Comparison of ENCODE assay signal across 16 cellular contexts in genomic region chr15:57550640-57551039, GRCh38. TPM values are rescaled to one million over a fixed set of nuclear protein-coding genes. Genes with fewer than 3 reads are reported as not detected.
DNase-seq lines count a peak whose midpoint lies in the region; TF ChIP-seq lines count a peak whose summit lies in the region.
"Had no signal": no experiment of that assay in that cellular context is flagged by ENCODE, and none has a peak within 500 bp of the region (broad histone marks: within the 10 kb centered on the region; RNA-seq: fewer than 3 reads in every experiment).

No MANE protein-coding gene starts in this region.

- no peaks in the 10 kb centered on the region for H3K79me1 ChIP-seq in mesenchymal stem cell (replicated peaks; ENCODE audit: low read length, poor library complexity, severe bottlenecking)

- H2BK5ac ChIP-seq in mesenchymal stem cell (ENCODE audit: low read depth, low read length, poor library complexity, severe bottlenecking) = no peak overlapping the region

- H3K36me3 ChIP-seq in mesenchymal stem cell (ENCODE audit: control insufficient read depth in 1 of 2, insufficient read depth in 2 of 2, low read depth in 1 of 2, low read length in 2 of 2) (peaks cover 0 to 57% of the 10 kb centered on the region in 2 experiments), suprapubic skin (peaks cover 19% of the 10 kb centered on the region)
- no peaks in the 10 kb centered on the region for H3K36me3 ChIP-seq in CD8-positive, alpha-beta memory T cell (ENCODE audit: insufficient read depth, low read length)

- no peak for TF ChIP-seq CTCF in epithelial cell of esophagus (IDR thresholded peaks at IDR 0.05; ENCODE audit: insufficient read depth, low read depth, low read length, missing control alignments)
- TF ChIP-seq CTCF in suprapubic skin (IDR thresholded peaks at IDR 0.05) = no peak
- TF ChIP-seq CTCF in GM13977 (IDR thresholded peaks at IDR 0.05; ENCODE audit: extremely low read depth, insufficient read depth, missing control alignments) = no peak

- H3K9ac ChIP-seq in mesenchymal stem cell (ENCODE audit: low read length) = no peak overlapping the region

- H4K8ac ChIP-seq in mesenchymal stem cell (ENCODE audit: low read length) = no peak overlapping the region

- no peak overlapping the region for H3K14ac ChIP-seq in mesenchymal stem cell (ENCODE audit: low read length in 2 of 2)

- H3K4me1 ChIP-seq in mesenchymal stem cell (ENCODE audit: control insufficient read depth, insufficient read depth, low read depth, low read length) = peaks cover 30% of the 10 kb centered on the region
- H3K4me1 ChIP-seq in suprapubic skin = peaks cover 21% of the 10 kb centered on the region
- no peaks in the 10 kb centered on the region for H3K4me1 ChIP-seq in CD8-positive, alpha-beta memory T cell (ENCODE audit: insufficient read depth, low read length)

- H2AK5ac ChIP-seq in mesenchymal stem cell (ENCODE audit: low read length, severe bottlenecking) = peak overlapping the region; percentile 95

- TF ChIP-seq EP300 in suprapubic skin (IDR thresholded peaks at IDR 0.05) = no peak

- WGBS in mesenchymal stem cell = 93% methylated on average over 4 of the region's 4 CpGs
- 55% methylated on average over 4 of the region's 4 CpGs for WGBS in suprapubic skin

- H3K9me3 ChIP-seq in mesenchymal stem cell (ENCODE audit: control insufficient read depth, low read length) = no peaks in the 10 kb centered on the region
- H3K9me3 ChIP-seq in suprapubic skin = no peaks in the 10 kb centered on the region
- no peaks in the 10 kb centered on the region for H3K9me3 ChIP-seq in CD8-positive, alpha-beta memory T cell (ENCODE audit: low read length)

- H2BK120ac ChIP-seq in mesenchymal stem cell (ENCODE audit: low read depth, low read length) = peak overlapping the region; percentile 96

- no peak overlapping the region for H3K27ac Mint-ChIP-seq in T-helper 2 cell treated with Interferon-gamma antibody and Interleukin-4, amounts not matched to agents 5 μg/mL and 100 μg/mL, for 36 hours
- H3K27ac Mint-ChIP-seq in CD8-positive, alpha-beta memory T cell = no peak overlapping the region
- H3K27ac Mint-ChIP-seq: CD8-positive, alpha-beta T cell; immature natural killer cell had no signal

- H3K36me3 Mint-ChIP-seq in T-helper 2 cell treated with Interferon-gamma antibody and Interleukin-4, amounts not matched to agents 5 μg/mL and 100 μg/mL, for 36 hours (ENCODE audit: low read depth) = no peaks in the 10 kb centered on the region
- H3K36me3 Mint-ChIP-seq in CD8-positive, alpha-beta memory T cell = no peaks in the 10 kb centered on the region
- H3K36me3 Mint-ChIP-seq: CD8-positive, alpha-beta T cell; immature natural killer cell had no signal

- no peaks in the 10 kb centered on the region for H3K9me3 Mint-ChIP-seq in T-helper 2 cell treated with Interferon-gamma antibody and Interleukin-4, amounts not matched to agents 5 μg/mL and 100 μg/mL, for 36 hours
- H3K9me3 Mint-ChIP-seq in CD8-positive, alpha-beta memory T cell = no peaks in the 10 kb centered on the region
- H3K9me3 Mint-ChIP-seq: CD8-positive, alpha-beta T cell; immature natural killer cell had no signal

- CTCF ChIA-PET in CD8-positive, alpha-beta memory T cell (lab: Charles Lee) = interaction anchor here (1.2 kb wide), 1 partner anchor 9 kb away, joined by 4 read pairs; no protein-coding TSS in a partner anchor

- H4K91ac ChIP-seq in mesenchymal stem cell (ENCODE audit: low read length) = no peak overlapping the region

- no peaks in the 10 kb centered on the region for H3K4me1 Mint-ChIP-seq in T-helper 2 cell treated with Interferon-gamma antibody and Interleukin-4, amounts not matched to agents 5 μg/mL and 100 μg/mL, for 36 hours (ENCODE audit: low read depth)
- no peaks in the 10 kb centered on the region for H3K4me1 Mint-ChIP-seq in CD8-positive, alpha-beta memory T cell
- H3K4me1 Mint-ChIP-seq: immature natural killer cell had no signal

- peaks cover 0 to 11% of the 10 kb centered on the region in 2 experiments for H3K27me3 ChIP-seq in mesenchymal stem cell (ENCODE audit: control insufficient read depth in 1 of 2, insufficient read depth in 1 of 2, low read length in 2 of 2)
- H3K27me3 ChIP-seq in suprapubic skin = no peaks in the 10 kb centered on the region
- H3K27me3 ChIP-seq in CD8-positive, alpha-beta memory T cell (ENCODE audit: insufficient read depth, low read length, poor library complexity, severe bottlenecking) = no peaks in the 10 kb centered on the region

- no peak for TF ChIP-seq POLR2A in suprapubic skin (IDR thresholded peaks at IDR 0.05)

- no peak overlapping the region for H3K4me3 Mint-ChIP-seq in T-helper 2 cell treated with Interferon-gamma antibody and Interleukin-4, amounts not matched to agents 5 μg/mL and 100 μg/mL, for 36 hours
- no peak overlapping the region for H3K4me3 Mint-ChIP-seq in CD8-positive, alpha-beta memory T cell
- H3K4me3 Mint-ChIP-seq: CD8-positive, alpha-beta T cell; immature natural killer cell had no signal

- H2BK12ac ChIP-seq in mesenchymal stem cell (ENCODE audit: low read length in 2 of 2) = no peak overlapping the region

- no peak overlapping the region for H3K4me3 ChIP-seq in epithelial cell of esophagus (ENCODE audit: low read length)
- no peak overlapping the region for H3K4me3 ChIP-seq in mesenchymal stem cell (ENCODE audit: insufficient read depth in 1 of 2, low read depth in 1 of 2, low read length in 2 of 2)
- no peak overlapping the region for H3K4me3 ChIP-seq in suprapubic skin
- no peak overlapping the region for H3K4me3 ChIP-seq in CD8-positive, alpha-beta memory T cell (ENCODE audit: low read length)

- no peak overlapping the region for H3K4me2 ChIP-seq in mesenchymal stem cell (ENCODE audit: low read length, poor library complexity, severe bottlenecking)

- no peak overlapping the region for H2AFZ ChIP-seq in mesenchymal stem cell (ENCODE audit: low read depth, low read length)

- H3K23ac ChIP-seq in mesenchymal stem cell (ENCODE audit: low read length in 2 of 2) = no peak overlapping the region

- H3K27me3 Mint-ChIP-seq in T-helper 2 cell treated with Interferon-gamma antibody and Interleukin-4, amounts not matched to agents 5 μg/mL and 100 μg/mL, for 36 hours (ENCODE audit: low read depth) = no peaks in the 10 kb centered on the region
- peaks cover 8 to 29% of the 10 kb centered on the region in 2 donors for H3K27me3 Mint-ChIP-seq in CD8-positive, alpha-beta memory T cell

- DNase-seq in MV-4-11 (lab: John Stamatoyannopoulos, UW) (peak; percentile 37), epithelial cell of esophagus (ENCODE audit: low read depth) (peak; percentile 30), mesenchymal stem cell (no peak), suprapubic skin (ENCODE audit: low spot score in 2 of 2) (no peak), AG08395 (ENCODE audit: low spot score) (no peak), GM13977 (ENCODE audit: low spot score) (no peak)
- no peak for DNase-seq in T-helper 2 cell treated with Interferon-gamma antibody and Interleukin-4, amounts not matched to agents 5 μg/mL and 100 μg/mL, for 36 hours (ENCODE audit: low spot score)
- DNase-seq in CD8-positive, alpha-beta memory T cell = no peak
- DNase-seq: activated CD8-positive, alpha-beta memory T cell treated with anti-CD3 and anti-CD28 coated beads, Interleukin-2, amount 50 U/mL, for 48 hours; CD8-positive, alpha-beta T cell; erythroblast; GOT3; immature natural killer cell; KG1; NCI-H2107; T-helper 9 cell had no signal

- in situ Hi-C loops in GM13977 (cut with MboI; ENCODE audit: low pct_unique_long_range_greater_than_20kb, low sequenced_read_pairs, unreplicated experiment) = no loop called here

- no peak overlapping the region for H2BK15ac ChIP-seq in mesenchymal stem cell (ENCODE audit: low read depth, poor library complexity, severe bottlenecking)

- H3K18ac ChIP-seq in mesenchymal stem cell (ENCODE audit: low read depth in 1 of 2, low read length in 2 of 2) = no peak overlapping the region

- H3K4ac ChIP-seq in mesenchymal stem cell (ENCODE audit: low read depth in 1 of 2, low read length in 2 of 2) = no peak overlapping the region

- peak overlapping the region; percentile 96 for H3K27ac ChIP-seq in mesenchymal stem cell (ENCODE audit: low read length, poor library complexity, severe bottlenecking)
- peak overlapping the region; percentile 60 for H3K27ac ChIP-seq in suprapubic skin
- no peak overlapping the region for H3K27ac ChIP-seq in CD8-positive, alpha-beta memory T cell (ENCODE audit: low read depth, low read length)

- POLR2A ChIA-PET in CD8-positive, alpha-beta memory T cell (lab: Charles Lee) = no interaction called here

RNA-seq across cellular contexts. Expression of gene MYZAP, which starts 41.1 kb away (rescaled TPM):
- polyA plus RNA-seq in mesenchymal stem cell (2013, experiment 1 of 2) = 0.08 TPM
- polyA plus RNA-seq in mesenchymal stem cell (2013, experiment 2 of 2) = not detected
- total RNA-seq in suprapubic skin = 10 to 100 TPM in 2 of 4 donors, 1 to 10 TPM in 2; 8.6 to 14.9 (median 11.6) TPM
- not detected for total RNA-seq in CD8-positive, alpha-beta memory T cell
- not detected for polyA plus RNA-seq in CD8-positive, alpha-beta memory T cell

Comparison
In these comparisons a context has a peak if more than half of its experiments do, and no peak if none do; other contexts are left out.
1. DNase-seq: peak in MV-4-11 (single experiment) and epithelial cell of esophagus (single experiment); none in mesenchymal stem cell (single experiment), suprapubic skin (0 of 2), AG08395 (single experiment), GM13977 (single experiment), T-helper 2 cell treated with Interferon-gamma antibody and Interleukin-4, amounts not matched to agents 5 μg/mL and 100 μg/mL, for 36 hours (single experiment) and CD8-positive, alpha-beta memory T cell (0 of 5).
2. RNA of gene MYZAP, which starts 41.1 kb away (total RNA-seq): 8.6 to 14.9 TPM in suprapubic skin; not detected in CD8-positive, alpha-beta memory T cell; every median in the first group is over 4 times any median in the second.